In the genomic region with DNA sequence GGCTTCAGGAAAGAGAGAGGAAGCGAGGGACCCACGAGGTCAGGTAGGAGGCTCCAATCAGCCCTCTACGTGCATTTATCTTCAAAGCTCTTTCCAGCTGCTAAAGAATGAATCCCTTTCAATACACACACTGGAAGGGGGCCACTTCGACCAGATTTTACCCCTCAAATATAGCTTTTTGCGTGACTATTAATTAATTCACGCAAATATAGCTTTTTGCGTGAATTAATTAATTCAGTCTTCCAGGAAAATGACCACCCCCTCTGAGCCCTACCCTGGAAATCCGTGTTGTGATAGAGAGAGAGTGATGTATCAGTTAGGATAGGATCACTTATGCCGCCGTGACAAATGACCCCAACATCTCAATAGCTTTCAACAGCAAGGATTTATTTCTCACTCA, we compare ENCODE assay signal across 2 cellular contexts.
TF ChIP-seq lines count a peak whose summit lies in the region.

No MANE protein-coding gene starts in this region.

TF ChIP-seq in K562, 482 proteins besides CTCF, POLR2A, EP300 and RAD21:
- TF ChIP-seq GABPA (tag; conservative IDR thresholded peaks at IDR 0.05; ENCODE audit: low read depth) (no peak), ZNF707 (CRISPR knock-in tag; conservative IDR thresholded peaks at IDR 0.05) (peak; percentile 69), ZNF586 (CRISPR knock-in tag; conservative IDR thresholded peaks at IDR 0.05) (no peak), ZNF449 (CRISPR knock-in tag; IDR thresholded peaks at IDR 0.05) (peak; percentile 82), PPARD (CRISPR knock-in tag; IDR thresholded peaks at IDR 0.05) (peak; percentile 73; the same call in 1 of the 2 replicates), ZNF408 (CRISPR knock-in tag; IDR thresholded peaks at IDR 0.05; ENCODE audit: low read depth) (peak; percentile 82; the same call in 1 of the 2 replicates), NFIX (CRISPR knock-in tag; IDR thresholded peaks at IDR 0.05; ENCODE audit: low read depth) (peak; percentile 68), MAFF (IDR thresholded peaks at IDR 0.05; ENCODE audit: low read length) (no peak), SIRT6 (IDR thresholded peaks at IDR 0.05; ENCODE audit: low read depth, low read length) (no peak), ZNF277 (CRISPR knock-in tag; IDR thresholded peaks at IDR 0.05; ENCODE audit: borderline replicate concordance) (peak; percentile 95), GMEB1 (CRISPR knock-in tag; IDR thresholded peaks at IDR 0.05) (no peak), ZNF3 (CRISPR knock-in tag; IDR thresholded peaks at IDR 0.05) (peak; percentile 47; the same call in 1 of the 2 replicates), HOMEZ (CRISPR knock-in tag; IDR thresholded peaks at IDR 0.05) (0 out of 2 replicates have a peak, but pooled peaks have one; percentile 41), NFE2L1 (tag; IDR thresholded peaks at IDR 0.05; ENCODE audit: borderline replicate concordance, low read depth) (no peak), MTF1 (CRISPR knock-in tag; IDR thresholded peaks at IDR 0.05; ENCODE audit: borderline replicate concordance) (peak; percentile 78; the same call in 1 of the 2 replicates)
- TF ChIP-seq, protein P1, sequence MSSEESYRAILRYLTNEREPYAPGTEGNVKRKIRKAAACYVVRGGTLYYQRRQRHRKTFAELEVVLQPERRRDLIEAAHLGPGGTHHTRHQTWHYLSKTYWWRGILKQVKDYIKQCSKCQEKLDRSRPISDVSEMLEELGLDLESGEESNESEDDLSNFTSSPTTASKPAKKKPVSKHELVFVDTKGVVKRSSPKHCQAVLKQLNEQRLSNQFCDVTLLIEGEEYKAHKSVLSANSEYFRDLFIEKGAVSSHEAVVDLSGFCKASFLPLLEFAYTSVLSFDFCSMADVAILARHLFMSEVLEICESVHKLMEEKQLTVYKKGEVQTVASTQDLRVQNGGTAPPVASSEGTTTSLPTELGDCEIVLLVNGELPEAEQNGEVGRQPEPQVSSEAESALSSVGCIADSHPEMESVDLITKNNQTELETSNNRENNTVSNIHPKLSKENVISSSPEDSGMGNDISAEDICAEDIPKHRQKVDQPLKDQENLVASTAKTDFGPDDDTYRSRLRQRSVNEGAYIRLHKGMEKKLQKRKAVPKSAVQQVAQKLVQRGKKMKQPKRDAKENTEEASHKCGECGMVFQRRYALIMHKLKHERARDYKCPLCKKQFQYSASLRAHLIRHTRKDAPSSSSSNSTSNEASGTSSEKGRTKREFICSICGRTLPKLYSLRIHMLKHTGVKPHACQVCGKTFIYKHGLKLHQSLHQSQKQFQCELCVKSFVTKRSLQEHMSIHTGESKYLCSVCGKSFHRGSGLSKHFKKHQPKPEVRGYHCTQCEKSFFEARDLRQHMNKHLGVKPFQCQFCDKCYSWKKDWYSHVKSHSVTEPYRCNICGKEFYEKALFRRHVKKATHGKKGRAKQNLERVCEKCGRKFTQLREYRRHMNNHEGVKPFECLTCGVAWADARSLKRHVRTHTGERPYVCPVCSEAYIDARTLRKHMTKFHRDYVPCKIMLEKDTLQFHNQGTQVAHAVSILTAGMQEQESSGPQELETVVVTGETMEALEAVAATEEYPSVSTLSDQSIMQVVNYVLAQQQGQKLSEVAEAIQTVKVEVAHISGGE (CRISPR knock-in tag; IDR thresholded peaks at IDR 0.05), result peak in 1 of 3 experiments; percentile 68; a peak in 2 of 6 replicates

TF ChIP-seq in neural cell, 6 proteins besides CTCF, POLR2A, EP300 and RAD21:
- TF ChIP-seq POLR2AphosphoS5 (IDR thresholded peaks at IDR 0.05) (no peak), MXI1 (conservative IDR thresholded peaks at IDR 0.05; ENCODE audit: poor library complexity, severe bottlenecking) (no peak)
